ENCODE assay signal across 12 cellular contexts in genomic region chr9:128992995-128993394, GRCh38. TPM values are rescaled to one million over a fixed set of nuclear protein-coding genes. Genes with fewer than 3 reads are reported as not detected.
DNase-seq lines count a peak whose midpoint lies in the region; ATAC-seq, FAIRE-seq and TF ChIP-seq lines count a peak whose summit lies in the region.
"Had no signal": no experiment of that assay in that cellular context is flagged by ENCODE, and none has a peak within 500 bp of the region (broad histone marks: within the 10 kb centered on the region; RNA-seq: fewer than 3 reads in every experiment).

No MANE protein-coding gene starts in this region.

- H3K4me1 Mint-ChIP-seq in activated CD8-positive, alpha-beta memory T cell treated with anti-CD3 and anti-CD28 coated beads, Interleukin-2, amount 10 ng/mL, durations not matched to agents 7 days and 5 days, result peaks cover 1% of the 10 kb centered on the region
- H3K4me1 Mint-ChIP-seq: IgD-negative memory B cell had no signal

- no peak overlapping the region for H3K27ac Mint-ChIP-seq in activated CD8-positive, alpha-beta memory T cell treated with anti-CD3 and anti-CD28 coated beads, Interleukin-2, amount 10 ng/mL, durations not matched to agents 7 days and 5 days
- H3K27ac Mint-ChIP-seq: IgD-negative memory B cell had no signal

- H4K20me1 ChIP-seq in Karpas-422 (ENCODE audit: insufficient read depth, low read depth, low read length), result no peaks in the 10 kb centered on the region

- H3K36me3 ChIP-seq in small intestine (ENCODE audit: control insufficient read depth in 2 of 2, insufficient read depth in 2 of 2, low read length in 2 of 2) (peaks cover 15 to 19% of the 10 kb centered on the region in 2 donors), Karpas-422 (ENCODE audit: insufficient read depth, low read length) (peaks cover 50% of the 10 kb centered on the region; the same call in 1 of the 2 replicates)

- no peaks in the 10 kb centered on the region for H3K4me1 ChIP-seq in small intestine (ENCODE audit: control insufficient read depth in 2 of 2, insufficient read depth in 1 of 2, low read depth in 1 of 2, low read length in 1 of 2)
- no peaks in the 10 kb centered on the region for H3K4me1 ChIP-seq in Karpas-422 (ENCODE audit: low read length)
- H3K4me1 ChIP-seq: pancreas, SJSA1 had no signal

- no peak overlapping the region for H3K27ac ChIP-seq in small intestine (ENCODE audit: low read depth in 1 of 2, low read length in 1 of 2)
- no peak overlapping the region for H3K27ac ChIP-seq in Karpas-422 (ENCODE audit: low read length)
- H3K27ac ChIP-seq: 22Rv1, pancreas, SJSA1 had no signal

- H3K9ac ChIP-seq in Karpas-422 (ENCODE audit: low read length), result no peak overlapping the region

- no peaks in the 10 kb centered on the region for H3K9me2 ChIP-seq in Karpas-422 (replicated peaks; ENCODE audit: insufficient read depth, low read length)

- H3K27me3 ChIP-seq in small intestine (ENCODE audit: control insufficient read depth in 2 of 2, insufficient read depth in 2 of 2, low read length in 2 of 2), result no peaks in the 10 kb centered on the region
- H3K27me3 ChIP-seq in Karpas-422 (ENCODE audit: low read length), result no peaks in the 10 kb centered on the region
- H3K27me3 ChIP-seq: pancreas, SJSA1 had no signal

- CTCF ChIA-PET in activated CD8-positive, alpha-beta memory T cell treated with anti-CD3 and anti-CD28 coated beads, Interleukin-2, amount 10 ng/mL, durations not matched to agents 7 days and 5 days (lab: Charles Lee), result interaction anchor here (0.5 to 0.9 kb wide), 2 partner anchors 15 to 124 kb away, joined by 3 read pairs; no protein-coding TSS in a partner anchor

- peaks cover 51% of the 10 kb centered on the region for H3K36me3 Mint-ChIP-seq in activated CD8-positive, alpha-beta memory T cell treated with anti-CD3 and anti-CD28 coated beads, Interleukin-2, amount 10 ng/mL, durations not matched to agents 7 days and 5 days

- no peak overlapping the region for H3K4me3 ChIP-seq in WI38 (ENCODE audit: low read depth, low read length)
- no peak overlapping the region for H3K4me3 ChIP-seq in small intestine (ENCODE audit: low read depth in 1 of 2, low read length in 2 of 2)
- H3K4me3 ChIP-seq in Karpas-422 (ENCODE audit: low read length), result no peak overlapping the region
- H3K4me3 ChIP-seq: pancreas, SJSA1 had no signal

- peak; percentile 12; the same call in 1 of the 2 replicates for TF ChIP-seq CTCF in WI38 (IDR thresholded peaks at IDR 0.05; ENCODE audit: low read depth, low read length)

- intact Hi-C loops in head of caudate nucleus (cut with DNase I), result no loop called here

- H3K79me2 ChIP-seq in Karpas-422 (ENCODE audit: low read length), result no peaks in the 10 kb centered on the region

- H3K4me3 Mint-ChIP-seq in activated CD8-positive, alpha-beta memory T cell treated with anti-CD3 and anti-CD28 coated beads, Interleukin-2, amount 10 ng/mL, durations not matched to agents 7 days and 5 days, result no peak overlapping the region
- H3K4me3 Mint-ChIP-seq: IgD-negative memory B cell had no signal

- ATAC-seq in activated CD8-positive, alpha-beta memory T cell treated with anti-CD3 and anti-CD28 coated beads, Interleukin-2, amount 10 ng/mL, durations not matched to agents 7 days and 5 days, result no peak

- no peak overlapping the region for H3K4me2 ChIP-seq in Karpas-422 (ENCODE audit: low read depth, low read length, poor library complexity, severe bottlenecking)

- no peaks in the 10 kb centered on the region for H3K9me3 Mint-ChIP-seq in activated CD8-positive, alpha-beta memory T cell treated with anti-CD3 and anti-CD28 coated beads, Interleukin-2, amount 10 ng/mL, durations not matched to agents 7 days and 5 days (ENCODE audit: low read depth)
- H3K9me3 Mint-ChIP-seq: IgD-negative memory B cell had no signal

- WGBS in small intestine, 3 donors, result 68 to 80% (median 75%) methylated on average over 7 of the region's 7 CpGs

- H3K27me3 Mint-ChIP-seq in activated CD8-positive, alpha-beta memory T cell treated with anti-CD3 and anti-CD28 coated beads, Interleukin-2, amount 10 ng/mL, durations not matched to agents 7 days and 5 days, result no peaks in the 10 kb centered on the region
- H3K27me3 Mint-ChIP-seq: IgD-negative memory B cell had no signal

- DNase-seq in DMS 273 (lab: John Stamatoyannopoulos, UW; ENCODE audit: unreplicated experiment) (peak; percentile 43), DMS 273 treated with DMSO at 0.1 percent for 48 hours (lab: John Stamatoyannopoulos, UW) (no peak), head of caudate nucleus (peak; percentile 33 to 89 (median 74)), small intestine (peak; percentile 17), Karpas-422 (no peak), HK-2 (ENCODE audit: unreplicated experiment) (no peak)
- no peak for DNase-seq in activated CD8-positive, alpha-beta memory T cell treated with anti-CD3 and anti-CD28 coated beads, Interleukin-2, amount 10 ng/mL, durations not matched to agents 7 days and 5 days

- no peaks in the 10 kb centered on the region for H3K9me3 ChIP-seq in small intestine (ENCODE audit: control insufficient read depth, low read depth)
- no peaks in the 10 kb centered on the region for H3K9me3 ChIP-seq in Karpas-422 (ENCODE audit: low read length)
- H3K9me3 ChIP-seq: pancreas, SJSA1 had no signal

- FAIRE-seq in small intestine (lab: Jason Lieb, UNC), result no peak
- FAIRE-seq: pancreas had no signal

- H2AFZ ChIP-seq in Karpas-422 (ENCODE audit: low read length), result no peak overlapping the region

RNA-seq across cellular contexts. Expression of gene SH3GLB2, which starts 35.1 kb away (rescaled TPM):
- polyA plus RNA-seq in small intestine, result 100 to 1,000 TPM in 1 of 3 donors, 10 to 100 TPM in 2; 88.6 to 112 (median 96.1) TPM
- total RNA-seq in Karpas-422 (2014; rRNA removed; shearing (Covaris generic); ENCODE audit: low replicate concordance), result 42.1 and 76.3 TPM in 2 replicates
- total RNA-seq in activated CD8-positive, alpha-beta memory T cell treated with anti-CD3 and anti-CD28 coated beads, Interleukin-2, amount 10 ng/mL, durations not matched to agents 7 days and 5 days, result 10 to 100 TPM; 76.8 to 93.4 TPM

RNA-seq across cellular contexts. Expression of gene MIGA2, which starts 43.4 kb away (rescaled TPM):
- 100 to 1,000 TPM in 1 of 3 donors, 10 to 100 TPM in 2; 33.9 to 127 (median 88.1) TPM for polyA plus RNA-seq in small intestine
- total RNA-seq in Karpas-422 (2014; rRNA removed; shearing (Covaris generic); ENCODE audit: low replicate concordance), result 10.2 and 26.4 TPM in 2 replicates
- total RNA-seq in activated CD8-positive, alpha-beta memory T cell treated with anti-CD3 and anti-CD28 coated beads, Interleukin-2, amount 10 ng/mL, durations not matched to agents 7 days and 5 days, result 10 to 100 TPM; 39.3 to 51.3 TPM

RNA-seq across cellular contexts. Expression of gene NUP188, which starts 45.5 kb away (rescaled TPM):
- 10 to 100 TPM in 1 of 3 donors, 1 to 10 TPM in 2; 4.9 to 14.9 (median 4.9) TPM for polyA plus RNA-seq in small intestine
- 32.1 and 49.0 TPM in 2 replicates for total RNA-seq in Karpas-422 (2014; rRNA removed; shearing (Covaris generic); ENCODE audit: low replicate concordance)
- 100 to 1,000 TPM in 1 of 2 experiments, 10 to 100 TPM in 1; 88.0 to 108 TPM for total RNA-seq in activated CD8-positive, alpha-beta memory T cell treated with anti-CD3 and anti-CD28 coated beads, Interleukin-2, amount 10 ng/mL, durations not matched to agents 7 days and 5 days

RNA-seq across cellular contexts. Expression of gene DOLK, which starts 45.6 kb away (rescaled TPM):
- 10 to 100 TPM in 1 of 3 donors, 1 to 10 TPM in 2; 2.9 to 13.8 (median 4.6) TPM for polyA plus RNA-seq in small intestine
- total RNA-seq in Karpas-422 (2014; rRNA removed; shearing (Covaris generic); ENCODE audit: low replicate concordance), result 6.1 and 10.7 TPM in 2 replicates
- total RNA-seq in activated CD8-positive, alpha-beta memory T cell treated with anti-CD3 and anti-CD28 coated beads, Interleukin-2, amount 10 ng/mL, durations not matched to agents 7 days and 5 days, result 10 to 100 TPM in 1 of 2 experiments, 1 to 10 TPM in 1; 7.7 to 11.1 TPM

Comparison
In these comparisons a context has a peak if more than half of its experiments do, and no peak if none do; other contexts are left out.
1. DNase-seq: peak in DMS 273 (single experiment), head of caudate nucleus (42 of 42) and small intestine (single experiment); none in DMS 273 treated with DMSO at 0.1 percent for 48 hours (single experiment), Karpas-422 (single experiment), activated CD8-positive, alpha-beta memory T cell treated with anti-CD3 and anti-CD28 coated beads, Interleukin-2, amount 10 ng/mL, durations not matched to agents 7 days and 5 days (single experiment) and HK-2 (single experiment).